Comparison of ENCODE assay signal across 1 cellular context in genomic region chr7:44824894-44825526, GRCh38.
TF ChIP-seq lines count a peak whose summit lies in the region.

No MANE protein-coding gene starts in this region.

TF ChIP-seq in H1, 55 proteins besides CTCF, POLR2A, EP300 and RAD21 (continued from another document):
- TF ChIP-seq GABPA (IDR thresholded peaks at IDR 0.05; ENCODE audit: borderline replicate concordance, insufficient read depth, low read length) (no peak), SAP30 (IDR thresholded peaks at IDR 0.05; ENCODE audit: insufficient read depth, insufficient replicate concordance, low read length) (no peak), CBX8 (IDR thresholded peaks at IDR 0.05; ENCODE audit: borderline replicate concordance, low read depth, low read length) (no peak)
